Comparison of ENCODE assay signal across 8 cellular contexts in genomic region chr5:138544171-138545134, GRCh38. TPM values are rescaled to one million over a fixed set of nuclear protein-coding genes. Genes with fewer than 3 reads are reported as not detected.
DNase-seq lines count a peak whose midpoint lies in the region; ATAC-seq and TF ChIP-seq lines count a peak whose summit lies in the region.

No MANE protein-coding gene starts in this region.

- H3K27ac Mint-ChIP-seq in activated naive CD4-positive, alpha-beta T cell treated with anti-CD3 and anti-CD28 coated beads, Interleukin-2, amount 10 ng/mL, durations not matched to agents 7 days and 5 days: peak overlapping the region; percentile 100

- peak overlapping the region; percentile 72 for H3K4me3 ChIP-seq in cardiac muscle cell
- H3K4me3 ChIP-seq in iPS-15b (ENCODE audit: low read depth, low read length): peak overlapping the region; percentile 78

- no peak for ATAC-seq in Right ventricle myocardium inferior

- peak overlapping the region; percentile 90 for H3K9ac ChIP-seq in iPS-15b (ENCODE audit: low read depth, low read length)

- H3K27me3 Mint-ChIP-seq in activated naive CD4-positive, alpha-beta T cell treated with anti-CD3 and anti-CD28 coated beads, Interleukin-2, amount 10 ng/mL, durations not matched to agents 7 days and 5 days: no peaks in the 10 kb centered on the region

- CTCF ChIA-PET in activated naive CD4-positive, alpha-beta T cell treated with anti-CD3 and anti-CD28 coated beads, Interleukin-2, amount 10 ng/mL, durations not matched to agents 7 days and 5 days (lab: Charles Lee): interaction anchor here (0.9 to 1.7 kb wide), 3 partner anchors 9 to 79 kb away, joined by 3 to 5 read pairs (median 5); partner anchors contain the start of gene EGR1

- H3K9me3 Mint-ChIP-seq in activated naive CD4-positive, alpha-beta T cell treated with anti-CD3 and anti-CD28 coated beads, Interleukin-2, amount 10 ng/mL, durations not matched to agents 7 days and 5 days: no peaks in the 10 kb centered on the region

- DNase-seq in cardiac muscle cell (ENCODE audit: low read depth in 1 of 2, low spot score in 1 of 2) (peak in 1 of 2 donors; percentile 33), Right ventricle myocardium inferior (ENCODE audit: missing footprints) (no peak), NCI-H69 (lab: John Stamatoyannopoulos, UW) (no peak), NCI-H2081 treated with DMSO at 0.1 percent for 48 hours (lab: John Stamatoyannopoulos, UW) (no peak), posterior cingulate gyrus (no peak)
- no peak for DNase-seq in activated naive CD4-positive, alpha-beta T cell treated with anti-CD3 and anti-CD28 coated beads, Interleukin-2, amount 10 ng/mL, durations not matched to agents 7 days and 5 days
- DNase-seq in stimulated activated CD8-positive, alpha-beta memory T cell treated with anti-CD3 and anti-CD28 coated beads, Interleukin-4, amount 100 ng/mL, for 48 hours: peak; percentile 42

- H3K4me3 Mint-ChIP-seq in activated naive CD4-positive, alpha-beta T cell treated with anti-CD3 and anti-CD28 coated beads, Interleukin-2, amount 10 ng/mL, durations not matched to agents 7 days and 5 days: peak overlapping the region; percentile 99

- peak overlapping the region; percentile 96 for H3K27ac ChIP-seq in cardiac muscle cell

- H3K27me3 ChIP-seq in cardiac muscle cell: no peaks in the 10 kb centered on the region
- no peaks in the 10 kb centered on the region for H3K27me3 ChIP-seq in iPS-15b (ENCODE audit: control insufficient read depth, insufficient read depth, low read length)

- peaks cover 36% of the 10 kb centered on the region for H3K4me1 ChIP-seq in cardiac muscle cell (ENCODE audit: low read depth)
- peaks cover 8% of the 10 kb centered on the region for H3K4me1 ChIP-seq in iPS-15b (ENCODE audit: control insufficient read depth, insufficient read depth, low read length)

- H3K9me3 ChIP-seq in cardiac muscle cell (ENCODE audit: low read depth) (no peaks in the 10 kb centered on the region), iPS-15b (ENCODE audit: control insufficient read depth, insufficient read depth, low read length) (no peaks in the 10 kb centered on the region)

- no peak for TF ChIP-seq CTCF in cardiac muscle cell (IDR thresholded peaks at IDR 0.05; ENCODE audit: low read depth, low read length)

- peaks cover 57% of the 10 kb centered on the region for H3K4me1 Mint-ChIP-seq in activated naive CD4-positive, alpha-beta T cell treated with anti-CD3 and anti-CD28 coated beads, Interleukin-2, amount 10 ng/mL, durations not matched to agents 7 days and 5 days

- peaks cover 18% of the 10 kb centered on the region for H3K36me3 Mint-ChIP-seq in activated naive CD4-positive, alpha-beta T cell treated with anti-CD3 and anti-CD28 coated beads, Interleukin-2, amount 10 ng/mL, durations not matched to agents 7 days and 5 days

- intact Hi-C loops in Right ventricle myocardium inferior (cut with DNase I) (no loop called here), posterior cingulate gyrus (cut with DNase I) (no loop called here)

- no peaks in the 10 kb centered on the region for H3K36me3 ChIP-seq in cardiac muscle cell
- H3K36me3 ChIP-seq in iPS-15b (ENCODE audit: control insufficient read depth, insufficient read depth, low read length): peaks cover under 1% of the 10 kb centered on the region

RNA-seq across cellular contexts. Expression of gene ETF1, which starts 1.4 kb away (rescaled TPM):
- total RNA-seq in cardiac muscle cell: 50.6 and 53.4 TPM in 2 replicates
- polyA plus RNA-seq in cardiac muscle cell: 31.2 and 37.2 TPM in 2 replicates
- 90.6 TPM for total RNA-seq in Right ventricle myocardium inferior

RNA-seq across cellular contexts. Expression of gene HSPA9, which starts 30.7 kb away (rescaled TPM):
- total RNA-seq in cardiac muscle cell: 292 and 298 TPM in 2 replicates
- 209 and 213 TPM in 2 replicates for polyA plus RNA-seq in cardiac muscle cell
- total RNA-seq in Right ventricle myocardium inferior: 308 TPM
